In genomic region chr1:204065986-204066300, GRCh38 we compare ENCODE assay signal across 21 cellular contexts. TPM values are rescaled to one million over a fixed set of nuclear protein-coding genes. Genes with fewer than 3 reads are reported as not detected.
DNase-seq lines count a peak whose midpoint lies in the region; TF ChIP-seq lines count a peak whose summit lies in the region.
"Had no signal": no experiment of that assay in that cellular context is flagged by ENCODE, and none has a peak within 500 bp of the region (broad histone marks: within the 10 kb centered on the region; RNA-seq: fewer than 3 reads in every experiment).

No MANE protein-coding gene starts in this region.

- 0 out of 2 replicates have a peak overlapping the region, but pooled peaks have one; percentile 7 for H3K4me3 ChIP-seq in HUES6 (ENCODE audit: low read depth, low read length)
- H3K4me3 ChIP-seq in mammary epithelial cell (replicated peaks in 1 of 3; ENCODE audit: insufficient read depth in 1 of 3, low read depth in 2 of 3, low read length in 3 of 3) = no peak overlapping the region
- H3K4me3 ChIP-seq in iPS-20b (ENCODE audit: low read length) = peak overlapping the region; percentile 49; the same call in 1 of the 2 replicates
- no peak overlapping the region for H3K4me3 ChIP-seq in brain microvascular endothelial cell (ENCODE audit: low read depth, low read length)
- H3K4me3 ChIP-seq: gastrocnemius medialis, Peyer's patch, prostate gland, transverse colon had no signal

- H3K4me2 ChIP-seq in mammary epithelial cell (ENCODE audit: insufficient read depth, low read depth, low read length) = no peak overlapping the region

- no peak for TF ChIP-seq CTCF in mammary epithelial cell (conservative IDR thresholded peaks at IDR 0.05 in 1 of 2, IDR thresholded peaks at IDR 0.05 in 1 of 2; ENCODE audit: extremely low read depth in 1 of 2, insufficient read depth in 1 of 2, low read depth in 1 of 2, low read length in 2 of 2)
- no peak for TF ChIP-seq CTCF in brain microvascular endothelial cell (IDR thresholded peaks at IDR 0.05; ENCODE audit: low read depth, low read length, missing control alignments)

- WGBS in mammary epithelial cell (ENCODE audit: low coverage, missing lambda C conversion rate) = 85% methylated on average over 7 of the region's 7 CpGs

- intact Hi-C loops in mammary epithelial cell (cut with micrococcal nuclease) = no loop called here

- H3K9me3 ChIP-seq in HUES6 (ENCODE audit: control insufficient read depth, insufficient read depth, low read depth, low read length) (no peaks in the 10 kb centered on the region), mammary epithelial cell (replicated peaks; ENCODE audit: insufficient read depth, low read length) (no peaks in the 10 kb centered on the region), iPS-20b (ENCODE audit: insufficient read depth, low read depth, low read length) (no peaks in the 10 kb centered on the region)
- H3K9me3 ChIP-seq: gastrocnemius medialis, neutrophil, Peyer's patch, prostate gland, transverse colon had no signal

- no peaks in the 10 kb centered on the region for H4K20me1 ChIP-seq in mammary epithelial cell (ENCODE audit: insufficient read depth, low read length)

- H3K9ac ChIP-seq in HUES6 (ENCODE audit: low read length) (no peak overlapping the region), mammary epithelial cell (ENCODE audit: insufficient read depth, low read length) (no peak overlapping the region), iPS-20b (ENCODE audit: low read depth, low read length) (peak overlapping the region; percentile 43; the same call in 1 of the 2 replicates)

- H3K27me3 ChIP-seq in HUES6 (ENCODE audit: control insufficient read depth, insufficient read depth, low read length) = no peaks in the 10 kb centered on the region
- no peaks in the 10 kb centered on the region for H3K27me3 ChIP-seq in mammary epithelial cell (ENCODE audit: insufficient read depth, low read length)
- no peaks in the 10 kb centered on the region for H3K27me3 ChIP-seq in iPS-20b (ENCODE audit: insufficient read depth, low read length)
- no peaks in the 10 kb centered on the region for H3K27me3 ChIP-seq in brain microvascular endothelial cell (replicated peaks)
- H3K27me3 ChIP-seq: gastrocnemius medialis, Peyer's patch, transverse colon had no signal

- no TSS peak for BruUV-seq in mammary epithelial cell (replicated peaks; lab: Mats Ljungman, UMichigan)

- DNase-seq in mammary epithelial cell (no peak), substantia nigra (lab: John Stamatoyannopoulos, UW) (no peak), brain microvascular endothelial cell (no peak)
- DNase-seq in stimulated activated naive CD4-positive, alpha-beta T cell treated with Interleukin-2 at 50 U/mL for 16 hours (lab: John Stamatoyannopoulos, UW) = no peak
- no peak for DNase-seq in activated effector memory CD4-positive, alpha-beta T cell treated with anti-CD3 and anti-CD28 coated beads, Interleukin-2, amount 50 U/mL, for 16 hours
- DNase-seq: activated CD4-positive, alpha-beta memory T cell treated with anti-CD3 and anti-CD28 coated beads, Interleukin-2, amount 10 ng/mL, durations not matched to agents 7 days and 5 days; activated CD8-positive, alpha-beta memory T cell treated with anti-CD3 and anti-CD28 coated beads, Interleukin-2, amount 50 U/mL, for 48 hours; central memory CD4-positive, alpha-beta T cell; gastrocnemius medialis; NCI-H446; Peyer's patch; SHP77 treated with DMSO at 0.1 percent for 48 hours; stimulated activated CD4-positive, alpha-beta T cell treated with anti-CD3 and anti-CD28 coated beads, Interleukin-4, amount 100 ng/mL, for 1 hour; T-helper 2 cell; transverse colon had no signal

- no peaks in the 10 kb centered on the region for H3K36me3 ChIP-seq in HUES6 (ENCODE audit: control insufficient read depth, insufficient read depth, low read length)
- no peaks in the 10 kb centered on the region for H3K36me3 ChIP-seq in mammary epithelial cell (ENCODE audit: insufficient read depth, low read length)
- H3K36me3 ChIP-seq in iPS-20b (ENCODE audit: insufficient read depth, low read depth, low read length) = no peaks in the 10 kb centered on the region
- H3K36me3 ChIP-seq in brain microvascular endothelial cell (replicated peaks) = no peaks in the 10 kb centered on the region
- H3K36me3 ChIP-seq: gastrocnemius medialis, neutrophil, Peyer's patch, prostate gland, transverse colon had no signal

- in situ Hi-C loops in mammary epithelial cell (cut with MboI; ENCODE audit: low sequenced_read_pairs in 2 of 2) = no loop called here
- in situ Hi-C loops in brain microvascular endothelial cell (cut with HindIII; ENCODE audit: low pct_ligation_motif_present, low sequenced_read_pairs) = no loop called here

- H3K27ac ChIP-seq in HUES6 (ENCODE audit: low read depth, low read length) (no peak overlapping the region), mammary epithelial cell (ENCODE audit: insufficient read depth, low read depth, low read length) (no peak overlapping the region), iPS-20b (ENCODE audit: low read length) (peak overlapping the region; percentile 44), substantia nigra (ENCODE audit: low read depth, low read length, poor library complexity, severe bottlenecking) (peak overlapping the region; percentile 88), brain microvascular endothelial cell (no peak overlapping the region)
- H3K27ac ChIP-seq: C4-2B, neutrophil, Peyer's patch, prostate gland, transverse colon had no signal

- H3K79me2 ChIP-seq in mammary epithelial cell (ENCODE audit: insufficient read depth, low read length) = no peaks in the 10 kb centered on the region

- H3K4me1 ChIP-seq in HUES6 (ENCODE audit: control insufficient read depth, insufficient read depth, low read length) (peaks cover 29% of the 10 kb centered on the region), mammary epithelial cell (ENCODE audit: insufficient read depth, low read length) (no peaks in the 10 kb centered on the region), iPS-20b (ENCODE audit: insufficient read depth, low read length) (peaks cover 20% of the 10 kb centered on the region; the same call in 1 of the 2 replicates)
- H3K4me1 ChIP-seq: gastrocnemius medialis, Peyer's patch, prostate gland had no signal

- dilution Hi-C loops in mammary epithelial cell (cut with HindIII; ENCODE audit: low sequenced_read_pairs) = no loop called here

- CTCF ChIA-PET in mammary epithelial cell (lab: Charles Lee; ENCODE audit: low non-redundant PET) = no interaction called here

- peak overlapping the region; percentile 58 for H2AFZ ChIP-seq in mammary epithelial cell (ENCODE audit: low read depth, low read length)

RNA-seq across cellular contexts. Expression of gene SOX13, which starts 7.0 kb away (rescaled TPM):
- total RNA-seq in mammary epithelial cell = 10 to 100 TPM in 1 of 2 donors, 1 to 10 TPM in 1; 7.8 to 22.0 TPM
- 13.2 TPM for polyA plus RNA-seq in mammary epithelial cell
- 18.0 TPM for polyA minus RNA-seq in mammary epithelial cell
- total RNA-seq: G401 had no signal

Comparison
In these comparisons a context has a peak if more than half of its experiments do, and no peak if none do; other contexts are left out.
1. H3K27ac ChIP-seq: peak in iPS-20b (single experiment) and substantia nigra (single experiment); none in HUES6 (single experiment), mammary epithelial cell (single experiment) and brain microvascular endothelial cell (single experiment).
2. H3K4me3 ChIP-seq: peak in HUES6 (single experiment) and iPS-20b (single experiment); none in mammary epithelial cell (0 of 3) and brain microvascular endothelial cell (single experiment).